Comparison of ENCODE assay signal across 13 cellular contexts in the genomic region with DNA sequence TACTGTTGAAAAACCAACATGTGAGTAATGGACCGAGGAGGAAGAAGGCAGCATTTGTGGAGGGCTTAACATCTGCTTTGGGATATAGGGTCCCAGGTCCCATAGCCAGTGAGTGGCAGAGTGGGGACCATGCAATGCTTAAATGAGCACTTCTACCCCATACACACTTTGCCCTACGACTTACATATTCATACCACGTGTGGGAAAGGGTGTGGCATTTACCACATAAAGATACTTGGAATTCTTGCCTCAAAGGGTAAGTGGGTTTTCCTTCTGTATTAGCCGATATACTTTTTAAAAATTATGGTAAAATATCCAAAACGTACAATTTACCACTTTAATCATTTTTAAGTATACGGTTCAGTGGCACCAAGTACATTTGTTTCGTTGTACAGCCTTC.
DNase-seq lines count a peak whose midpoint lies in the region; ATAC-seq and TF ChIP-seq lines count a peak whose summit lies in the region.
"Had no signal": no experiment of that assay in that cellular context is flagged by ENCODE, and none has a peak within 500 bp of the region (broad histone marks: within the 10 kb centered on the region; RNA-seq: fewer than 3 reads in every experiment).

No MANE protein-coding gene starts in this region.

- peak overlapping the region in 9 of 12 donors; percentile 2 to 84 (median 65) for H3K27ac ChIP-seq in heart left ventricle
- peak overlapping the region; percentile 6 for H3K27ac ChIP-seq in muscle layer of duodenum (ENCODE audit: low read length)
- peak overlapping the region; percentile 84 to 86 for H3K27ac ChIP-seq in uterus

- H3K36me3 ChIP-seq in heart left ventricle (no peaks in the 10 kb centered on the region), muscle layer of duodenum (ENCODE audit: control insufficient read depth in 1 of 2, insufficient read depth in 2 of 2, low read length in 2 of 2) (no peaks in the 10 kb centered on the region), uterus (no peaks in the 10 kb centered on the region)
- H3K36me3 ChIP-seq: upper lobe of left lung had no signal

- H3K9me3 ChIP-seq in heart left ventricle (peaks cover 0 to 6% (median 0%) of the 10 kb centered on the region in 12 donors), muscle layer of duodenum (ENCODE audit: control insufficient read depth in 1 of 2, low read length in 2 of 2) (no peaks in the 10 kb centered on the region), uterus (no peaks in the 10 kb centered on the region)

- H3K4me1 ChIP-seq in heart left ventricle (peaks cover 0 to 41% (median 22%) of the 10 kb centered on the region in 12 donors), muscle layer of duodenum (ENCODE audit: control insufficient read depth in 1 of 2, insufficient read depth in 2 of 2, low read length in 2 of 2) (peaks cover 0 to 11% of the 10 kb centered on the region in 2 donors), uterus (peaks cover 11 to 13% of the 10 kb centered on the region in 2 donors)

- DNase-seq in heart left ventricle (no peak), left ventricle myocardium superior (no peak), astrocyte of the hippocampus (ENCODE audit: low read depth, low spot score) (peak; percentile 53), uterus (no peak), T1000 (lab: John Stamatoyannopoulos, UW) (no peak), NCI-H2029 treated with DMSO at 0.1 percent for 48 hours (lab: John Stamatoyannopoulos, UW) (no peak), COR-L47 (lab: John Stamatoyannopoulos, UW) (no peak)
- DNase-seq: DMS153, erythroblast, NCI-H187, NCI-H82, upper lobe of left lung had no signal

- intact Hi-C loops in heart left ventricle (cut with DNase I): loop anchor here in 8 of 10 donors (5.0 to 10.0 kb wide), 8 partner anchors 117 to 377 kb away; partner anchors contain the start of gene BACH2 (in 3 of the 8)
- intact Hi-C loops in left ventricle myocardium superior (cut with micrococcal nuclease): no loop called here
- intact Hi-C loops in uterus (cut with DNase I; ENCODE audit: low total_unique reads): no loop called here

- 76 to 81% (median 80%) methylated on average over 7 of the region's 7 CpGs for WGBS in heart left ventricle, 4 donors

- TF ChIP-seq CTCF in heart left ventricle (IDR thresholded peaks at IDR 0.05) (no peak), uterus (IDR thresholded peaks at IDR 0.05) (no peak)

- no peak for ATAC-seq in heart left ventricle
- no peak for ATAC-seq in left ventricle myocardium superior

- TF ChIP-seq POLR2A in heart left ventricle (IDR thresholded peaks at IDR 0.05) (no peak), uterus (IDR thresholded peaks at IDR 0.05) (no peak)

- H3K4me3 ChIP-seq in heart left ventricle: no peak overlapping the region
- no peak overlapping the region for H3K4me3 ChIP-seq in muscle layer of duodenum (ENCODE audit: low read depth in 1 of 2, low read length in 2 of 2)
- no peak overlapping the region for H3K4me3 ChIP-seq in uterus
- H3K4me3 ChIP-seq: upper lobe of left lung had no signal

- H3K27me3 ChIP-seq in heart left ventricle: no peaks in the 10 kb centered on the region
- no peaks in the 10 kb centered on the region for H3K27me3 ChIP-seq in muscle layer of duodenum (ENCODE audit: low read depth, low read length)
- H3K27me3 ChIP-seq in uterus: no peaks in the 10 kb centered on the region
- H3K27me3 ChIP-seq: upper lobe of left lung had no signal

Comparison
In these comparisons a context has a peak if more than half of its experiments do, and no peak if none do; other contexts are left out.
1. intact Hi-C loops: an anchor here in heart left ventricle (5.0 to 10.0 kb wide); none called in left ventricle myocardium superior and uterus.
2. H3K27ac ChIP-seq: peak in every context shown above with its lines; median percentile 85 in uterus; 65 in heart left ventricle; 6 in muscle layer of duodenum.